ENCODE assay signal across 16 cellular contexts in the genomic region with DNA sequence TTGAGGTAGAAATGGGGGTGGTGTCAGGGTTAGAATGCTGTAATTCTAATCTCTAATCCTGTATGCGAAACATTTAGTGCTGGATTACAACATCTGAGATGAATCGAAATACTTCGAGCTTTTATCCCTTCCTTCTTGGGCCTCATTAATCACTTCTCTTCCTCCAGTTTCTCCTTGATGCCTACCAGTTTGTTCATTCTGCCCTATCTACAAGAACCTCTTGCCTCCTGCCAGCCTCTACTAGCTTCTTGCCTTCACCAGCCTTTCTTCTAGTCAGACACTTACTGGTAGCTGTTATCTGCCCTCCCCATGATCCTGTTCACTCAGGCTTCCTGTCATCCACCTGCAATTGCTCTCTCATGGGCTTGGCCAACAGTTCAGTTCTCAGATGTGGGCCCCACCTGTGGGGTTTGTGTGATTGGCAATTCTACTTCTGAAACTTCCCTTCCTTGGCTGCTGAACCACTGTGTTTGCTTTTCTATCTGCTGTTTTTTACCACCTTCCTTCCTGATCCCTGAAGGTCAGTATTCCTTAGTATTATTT. TPM values are rescaled to one million over a fixed set of nuclear protein-coding genes. Genes with fewer than 3 reads are reported as not detected.
A peak's percentile ranks its signal among the peaks of the same experiment; 100 is the strongest.
DNase-seq lines count a peak whose midpoint lies in the region; ATAC-seq and TF ChIP-seq lines count a peak whose summit lies in the region.
"Had no signal": no experiment of that assay in that cellular context is flagged by ENCODE, and none has a peak within 500 bp of the region (broad histone marks: within the 10 kb centered on the region; RNA-seq: fewer than 3 reads in every experiment).

No MANE protein-coding gene starts in this region.

- peaks cover 17 to 68% (median 31%) of the 10 kb centered on the region in 3 experiments for H3K36me3 ChIP-seq in naive thymus-derived CD4-positive, alpha-beta T cell (ENCODE audit: control insufficient read depth in 2 of 3, insufficient read depth in 3 of 3, low read length in 3 of 3)
- H3K36me3 ChIP-seq in transverse colon = peaks cover 0 to 65% (median 28%) of the 10 kb centered on the region in 4 donors

- no peak overlapping the region for H3K4me3 ChIP-seq in naive thymus-derived CD4-positive, alpha-beta T cell (ENCODE audit: low read length)
- no peak overlapping the region for H3K4me3 ChIP-seq in transverse colon
- H3K4me3 ChIP-seq: hepatocyte, SJSA1, vagina had no signal

- CTCF ChIA-PET in activated CD8-positive, alpha-beta T cell treated with anti-CD3 and anti-CD28 coated beads, Interleukin-2, amount 10 ng/mL, durations not matched to agents 7 days and 5 days (lab: Charles Lee) = interaction anchor here (0.9 kb wide), 1 partner anchor 26 kb away, joined by 3 read pairs; no protein-coding TSS in a partner anchor
- CTCF ChIA-PET in naive thymus-derived CD4-positive, alpha-beta T cell (lab: Charles Lee) = no interaction called here
- CTCF ChIA-PET in Calu3 (lab: Charles Lee) = no interaction called here

- no peaks in the 10 kb centered on the region for H3K9me3 Mint-ChIP-seq in activated naive CD8-positive, alpha-beta T cell (ENCODE audit: low read depth)
- H3K9me3 Mint-ChIP-seq in activated naive CD8-positive, alpha-beta T cell treated with anti-CD3 and anti-CD28 coated beads, Interleukin-2, amount 50 U/mL, for 24 hours = no peaks in the 10 kb centered on the region
- H3K9me3 Mint-ChIP-seq in activated CD8-positive, alpha-beta T cell treated with anti-CD3 and anti-CD28 coated beads, Interleukin-2, amount 10 ng/mL, durations not matched to agents 7 days and 5 days (ENCODE audit: insufficient read depth) = no peaks in the 10 kb centered on the region
- H3K9me3 Mint-ChIP-seq in naive thymus-derived CD4-positive, alpha-beta T cell = no peaks in the 10 kb centered on the region
- no peaks in the 10 kb centered on the region for H3K9me3 Mint-ChIP-seq in Calu3 (ENCODE audit: low read depth, unreplicated experiment)

- no peaks in the 10 kb centered on the region for H3K27me3 Mint-ChIP-seq in activated naive CD8-positive, alpha-beta T cell
- no peaks in the 10 kb centered on the region for H3K27me3 Mint-ChIP-seq in activated naive CD8-positive, alpha-beta T cell treated with anti-CD3 and anti-CD28 coated beads, Interleukin-2, amount 50 U/mL, for 24 hours
- no peaks in the 10 kb centered on the region for H3K27me3 Mint-ChIP-seq in activated CD8-positive, alpha-beta T cell treated with anti-CD3 and anti-CD28 coated beads, Interleukin-2, amount 10 ng/mL, durations not matched to agents 7 days and 5 days (ENCODE audit: low read depth)
- no peaks in the 10 kb centered on the region for H3K27me3 Mint-ChIP-seq in naive thymus-derived CD4-positive, alpha-beta T cell
- H3K27me3 Mint-ChIP-seq in Calu3 (ENCODE audit: unreplicated experiment) = no peaks in the 10 kb centered on the region

- in situ Hi-C loops in transverse colon (cut with MboI; ENCODE audit: low pct_ligation_motif_present in 1 of 4, low pct_unique_long_range_greater_than_20kb in 1 of 4, low sequenced_read_pairs in 3 of 4) = no loop called here

- peak overlapping the region; percentile 46 for H3K27ac Mint-ChIP-seq in activated naive CD8-positive, alpha-beta T cell
- no peak overlapping the region for H3K27ac Mint-ChIP-seq in activated naive CD8-positive, alpha-beta T cell treated with anti-CD3 and anti-CD28 coated beads, Interleukin-2, amount 50 U/mL, for 24 hours
- H3K27ac Mint-ChIP-seq in activated CD8-positive, alpha-beta T cell treated with anti-CD3 and anti-CD28 coated beads, Interleukin-2, amount 10 ng/mL, durations not matched to agents 7 days and 5 days = peak overlapping the region; percentile 62
- peak overlapping the region; percentile 17 to 87 (median 77) for H3K27ac Mint-ChIP-seq in naive thymus-derived CD4-positive, alpha-beta T cell
- H3K27ac Mint-ChIP-seq in Calu3 (ENCODE audit: unreplicated experiment) = no peak overlapping the region

- POLR2A ChIA-PET in activated CD8-positive, alpha-beta T cell treated with anti-CD3 and anti-CD28 coated beads, Interleukin-2, amount 10 ng/mL, durations not matched to agents 7 days and 5 days (lab: Charles Lee) = interaction anchor here (0.8 to 1.0 kb wide), 2 partner anchors 24 to 26 kb away, joined by 3 read pairs; no protein-coding TSS in a partner anchor
- POLR2A ChIA-PET in naive thymus-derived CD4-positive, alpha-beta T cell (lab: Charles Lee) = interaction anchor here (0.9 to 1.0 kb wide), 2 partner anchors 13 to 24 kb away, joined by 3 read pairs; no protein-coding TSS in a partner anchor

- TF ChIP-seq CTCF in transverse colon (IDR thresholded peaks at IDR 0.05) = no peak
- TF ChIP-seq CTCF in Calu3 (IDR thresholded peaks at IDR 0.05; ENCODE audit: unreplicated experiment) = no peak

- H3K4me1 Mint-ChIP-seq in activated naive CD8-positive, alpha-beta T cell (ENCODE audit: low read depth) = peaks cover 34% of the 10 kb centered on the region
- H3K4me1 Mint-ChIP-seq in activated naive CD8-positive, alpha-beta T cell treated with anti-CD3 and anti-CD28 coated beads, Interleukin-2, amount 50 U/mL, for 24 hours = peaks cover 14% of the 10 kb centered on the region
- H3K4me1 Mint-ChIP-seq in activated CD8-positive, alpha-beta T cell treated with anti-CD3 and anti-CD28 coated beads, Interleukin-2, amount 10 ng/mL, durations not matched to agents 7 days and 5 days (ENCODE audit: low read depth) = peaks cover 35% of the 10 kb centered on the region
- peaks cover 16 to 40% (median 38%) of the 10 kb centered on the region in 7 donors for H3K4me1 Mint-ChIP-seq in naive thymus-derived CD4-positive, alpha-beta T cell
- H3K4me1 Mint-ChIP-seq in Calu3 (ENCODE audit: low read depth, unreplicated experiment) = no peaks in the 10 kb centered on the region

- DNase-seq in activated naive CD8-positive, alpha-beta T cell treated with anti-CD3 and anti-CD28 coated beads, Interleukin-2, amount 50 U/mL, for 24 hours = no peak
- DNase-seq in activated CD8-positive, alpha-beta T cell treated with anti-CD3 and anti-CD28 coated beads, Interleukin-2, amount 10 ng/mL, durations not matched to agents 7 days and 5 days = peak; percentile 51
- DNase-seq in naive thymus-derived CD4-positive, alpha-beta T cell = peak in 7 of 9 donors; percentile 8 to 53 (median 39)
- DNase-seq in transverse colon (peak; percentile 28), Calu3 (no peak), DMS53 (lab: John Stamatoyannopoulos, UW) (no peak)
- DNase-seq: Karpas-422; NCI-H187 treated with DMSO at 0.1 percent for 48 hours; NK-92 treated with Interleukin-12 subunit alpha and Interleukin-12 subunit beta, amount 100 ng/mL, for 24 hours had no signal

- ATAC-seq in activated naive CD8-positive, alpha-beta T cell treated with anti-CD3 and anti-CD28 coated beads, Interleukin-2, amount 50 U/mL, for 24 hours = no peak
- ATAC-seq in activated CD8-positive, alpha-beta T cell treated with anti-CD3 and anti-CD28 coated beads, Interleukin-2, amount 10 ng/mL, durations not matched to agents 7 days and 5 days = peak; percentile 63
- peak; percentile 64 for ATAC-seq in naive thymus-derived CD4-positive, alpha-beta T cell
- no peak for ATAC-seq in GM19397 (IDR thresholded peaks at IDR 0.05; ENCODE audit: unreplicated experiment)

- intact Hi-C loops in naive thymus-derived CD4-positive, alpha-beta T cell (cut with micrococcal nuclease) = no loop called here
- intact Hi-C loops in transverse colon (cut with DNase I; ENCODE audit: low total_unique reads) (no loop called here), Calu3 (cut with micrococcal nuclease; ENCODE audit: unreplicated experiment) (no loop called here)

- no TSS peak for BruUV-seq in Calu3 (replicated peaks; lab: Mats Ljungman, UMichigan)

- H3K4me1 ChIP-seq in naive thymus-derived CD4-positive, alpha-beta T cell (ENCODE audit: control insufficient read depth in 2 of 2, insufficient read depth in 2 of 2, low read length in 2 of 2) = peaks cover 0 to 11% of the 10 kb centered on the region in 2 donors
- peaks cover 0 to 19% (median 8%) of the 10 kb centered on the region in 4 donors for H3K4me1 ChIP-seq in transverse colon
- H3K4me1 ChIP-seq: SJSA1 had no signal

- H3K9me3 ChIP-seq in naive thymus-derived CD4-positive, alpha-beta T cell (ENCODE audit: control insufficient read depth in 2 of 3, low read length in 3 of 3) = no peaks in the 10 kb centered on the region
- H3K9me3 ChIP-seq in transverse colon = no peaks in the 10 kb centered on the region
- H3K9me3 ChIP-seq: SJSA1, vagina had no signal

- no peaks in the 10 kb centered on the region for H3K27me3 ChIP-seq in naive thymus-derived CD4-positive, alpha-beta T cell (ENCODE audit: control insufficient read depth in 2 of 2, insufficient read depth in 2 of 2, low read length in 2 of 2)
- no peaks in the 10 kb centered on the region for H3K27me3 ChIP-seq in transverse colon
- H3K27me3 ChIP-seq: hepatocyte, SJSA1, vagina had no signal

- H3K4me3 Mint-ChIP-seq in activated naive CD8-positive, alpha-beta T cell = peak overlapping the region; percentile 5
- no peak overlapping the region for H3K4me3 Mint-ChIP-seq in activated naive CD8-positive, alpha-beta T cell treated with anti-CD3 and anti-CD28 coated beads, Interleukin-2, amount 50 U/mL, for 24 hours
- H3K4me3 Mint-ChIP-seq in activated CD8-positive, alpha-beta T cell treated with anti-CD3 and anti-CD28 coated beads, Interleukin-2, amount 10 ng/mL, durations not matched to agents 7 days and 5 days = no peak overlapping the region
- H3K4me3 Mint-ChIP-seq in naive thymus-derived CD4-positive, alpha-beta T cell = peak overlapping the region in 9 of 10 donors; percentile 13 to 66 (median 44)
- H3K4me3 Mint-ChIP-seq in Calu3 (ENCODE audit: low read depth, unreplicated experiment) = no peak overlapping the region

- TF ChIP-seq POLR2A in transverse colon (IDR thresholded peaks at IDR 0.05) = no peak

- 82 to 85% methylated on average over 3 of the region's 3 CpGs for WGBS in transverse colon (ENCODE audit: low coverage in 1 of 2), 2 donors

- peak overlapping the region; percentile 33 for H3K27ac ChIP-seq in naive thymus-derived CD4-positive, alpha-beta T cell (ENCODE audit: low read depth, low read length)
- H3K27ac ChIP-seq in transverse colon = peak overlapping the region; percentile 30 to 59 (median 42)
- H3K27ac ChIP-seq: epithelial cell of prostate, hepatocyte, SJSA1, vagina, VCaP had no signal

- peaks cover 9% of the 10 kb centered on the region for H3K36me3 Mint-ChIP-seq in activated naive CD8-positive, alpha-beta T cell
- peaks cover 56% of the 10 kb centered on the region for H3K36me3 Mint-ChIP-seq in activated naive CD8-positive, alpha-beta T cell treated with anti-CD3 and anti-CD28 coated beads, Interleukin-2, amount 50 U/mL, for 24 hours (ENCODE audit: low read depth)
- peaks cover 70% of the 10 kb centered on the region for H3K36me3 Mint-ChIP-seq in activated CD8-positive, alpha-beta T cell treated with anti-CD3 and anti-CD28 coated beads, Interleukin-2, amount 10 ng/mL, durations not matched to agents 7 days and 5 days (ENCODE audit: low read depth)
- peaks cover 7 to 50% (median 32%) of the 10 kb centered on the region in 5 donors for H3K36me3 Mint-ChIP-seq in naive thymus-derived CD4-positive, alpha-beta T cell
- H3K36me3 Mint-ChIP-seq in Calu3 (ENCODE audit: insufficient read depth, unreplicated experiment) = peaks cover 78% of the 10 kb centered on the region

- no peak for TF ChIP-seq EP300 in transverse colon (IDR thresholded peaks at IDR 0.05; ENCODE audit: low read depth)

RNA-seq across cellular contexts. Expression of a gene that starts 15.4 kb away (rescaled TPM):
- total RNA-seq in activated CD8-positive, alpha-beta T cell treated with anti-CD3 and anti-CD28 coated beads, Interleukin-2, amount 10 ng/mL, durations not matched to agents 7 days and 5 days = 10 to 100 TPM; 19.3 to 22.7 TPM
- total RNA-seq in naive thymus-derived CD4-positive, alpha-beta T cell = 10 to 100 TPM; 12.4 to 31.0 (median 22.1) TPM
- 1 to 10 TPM; 6.2 to 7.2 TPM for polyA plus RNA-seq in naive thymus-derived CD4-positive, alpha-beta T cell
- total RNA-seq in transverse colon (100 to 1,000 TPM in 3 of 4 donors, 10 to 100 TPM in 1; 96.5 to 164 (median 136) TPM), Calu3 (2022) (59.0 and 67.7 TPM in 2 replicates)

RNA-seq across cellular contexts. Expression of a gene that starts 25.0 kb away (rescaled TPM):
- 100 to 1,000 TPM; 247 TPM for total RNA-seq in activated CD8-positive, alpha-beta T cell treated with anti-CD3 and anti-CD28 coated beads, Interleukin-2, amount 10 ng/mL, durations not matched to agents 7 days and 5 days
- 100 to 1,000 TPM; 189 to 340 (median 209) TPM for total RNA-seq in naive thymus-derived CD4-positive, alpha-beta T cell
- polyA plus RNA-seq in naive thymus-derived CD4-positive, alpha-beta T cell = 100 to 1,000 TPM; 129 to 134 TPM
- total RNA-seq in transverse colon = 100 to 1,000 TPM; 116 to 264 (median 180) TPM
- 413 and 445 TPM in 2 replicates for total RNA-seq in Calu3 (2022)

RNA-seq across cellular contexts. Expression of a gene that starts 25.2 kb away (rescaled TPM):
- 100 to 1,000 TPM; 186 to 187 TPM for total RNA-seq in activated CD8-positive, alpha-beta T cell treated with anti-CD3 and anti-CD28 coated beads, Interleukin-2, amount 10 ng/mL, durations not matched to agents 7 days and 5 days
- total RNA-seq in naive thymus-derived CD4-positive, alpha-beta T cell = 100 to 1,000 TPM; 127 to 231 (median 169) TPM
- 10 to 100 TPM; 42.8 to 71.8 TPM for polyA plus RNA-seq in naive thymus-derived CD4-positive, alpha-beta T cell
- total RNA-seq in transverse colon (1,000 to 10,000 TPM in 1 of 4 donors, 100 to 1,000 TPM in 3; 168 to 1,885 (median 314) TPM), Calu3 (2022) (429 and 493 TPM in 2 replicates)

Comparison
In these comparisons a context has a peak if more than half of its experiments do, and no peak if none do; other contexts are left out.
1. H3K27ac Mint-ChIP-seq: peak in activated naive CD8-positive, alpha-beta T cell (single experiment), activated CD8-positive, alpha-beta T cell treated with anti-CD3 and anti-CD28 coated beads, Interleukin-2, amount 10 ng/mL, durations not matched to agents 7 days and 5 days (single experiment) and naive thymus-derived CD4-positive, alpha-beta T cell (9 of 9); none in activated naive CD8-positive, alpha-beta T cell treated with anti-CD3 and anti-CD28 coated beads, Interleukin-2, amount 50 U/mL, for 24 hours (single experiment) and Calu3 (single experiment).
2. H3K4me3 Mint-ChIP-seq: peak in activated naive CD8-positive, alpha-beta T cell (single experiment) and naive thymus-derived CD4-positive, alpha-beta T cell (9 of 10); none in activated naive CD8-positive, alpha-beta T cell treated with anti-CD3 and anti-CD28 coated beads, Interleukin-2, amount 50 U/mL, for 24 hours (single experiment), activated CD8-positive, alpha-beta T cell treated with anti-CD3 and anti-CD28 coated beads, Interleukin-2, amount 10 ng/mL, durations not matched to agents 7 days and 5 days (single experiment) and Calu3 (single experiment).
3. ATAC-seq: peak in activated CD8-positive, alpha-beta T cell treated with anti-CD3 and anti-CD28 coated beads, Interleukin-2, amount 10 ng/mL, durations not matched to agents 7 days and 5 days (single experiment) and naive thymus-derived CD4-positive, alpha-beta T cell (single experiment); none in activated naive CD8-positive, alpha-beta T cell treated with anti-CD3 and anti-CD28 coated beads, Interleukin-2, amount 50 U/mL, for 24 hours (single experiment) and GM19397 (single experiment).
4. DNase-seq: peak in activated CD8-positive, alpha-beta T cell treated with anti-CD3 and anti-CD28 coated beads, Interleukin-2, amount 10 ng/mL, durations not matched to agents 7 days and 5 days (single experiment), naive thymus-derived CD4-positive, alpha-beta T cell (7 of 9) and transverse colon (single experiment); none in activated naive CD8-positive, alpha-beta T cell treated with anti-CD3 and anti-CD28 coated beads, Interleukin-2, amount 50 U/mL, for 24 hours (single experiment), Calu3 (single experiment) and DMS53 (single experiment).